In the genomic region with DNA sequence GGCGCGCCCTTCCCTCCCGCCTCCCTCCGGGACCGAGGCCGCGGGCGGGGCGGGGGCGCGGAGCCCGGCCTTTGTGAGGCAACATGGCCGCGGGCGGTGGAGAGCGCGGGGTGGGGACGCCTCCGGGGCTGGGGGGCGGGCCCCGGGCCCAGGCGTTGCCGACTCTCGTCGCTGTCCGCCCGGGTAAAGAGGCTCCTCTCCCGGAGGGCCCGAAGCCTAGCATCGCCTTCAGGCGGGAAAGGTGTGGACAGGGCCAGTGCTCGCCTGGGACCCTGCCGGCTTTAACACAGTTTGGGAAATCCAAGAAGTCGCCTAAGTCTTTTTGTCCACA, we compare ENCODE assay signal across 8 cellular contexts. TPM values are rescaled to one million over a fixed set of nuclear protein-coding genes. Genes with fewer than 3 reads are reported as not detected.
DNase-seq lines count a peak whose midpoint lies in the region; ATAC-seq and TF ChIP-seq lines count a peak whose summit lies in the region.

No MANE protein-coding gene starts in this region.

- H3K4me1 ChIP-seq in foreskin keratinocyte (no peaks in the 10 kb centered on the region), osteoblast (ENCODE audit: insufficient read depth, low read length) (peaks cover 18% of the 10 kb centered on the region), testis (peaks cover 37% of the 10 kb centered on the region)

- DNase-seq in ACHN (peak; percentile 67), NOMO-1 treated with dmso at 0.1 percent for 144 hours (lab: John Stamatoyannopoulos, UW; ENCODE audit: unreplicated experiment) (peak; percentile 28), activated gamma-delta T cell (lab: John Stamatoyannopoulos, UW) (peak; percentile 67), foreskin keratinocyte (peak in 1 of 2 donors; percentile 4), osteoblast (ENCODE audit: insufficient read length, low spot score, missing footprints) (peak; percentile 96), testis (peak; percentile 64)

- in situ Hi-C loops in ACHN (cut with HindIII; ENCODE audit: low pct_ligation_motif_present, low pct_unique_long_range_greater_than_20kb, low sequenced_read_pairs): no loop called here

- 1 to 7% methylated on average over 2 to 18 of the region's 34 CpGs for WGBS in testis, 2 donors

- H3K27ac ChIP-seq in foreskin keratinocyte (peak overlapping the region; percentile 76), osteoblast (ENCODE audit: low read depth, low read length) (peak overlapping the region; percentile 81), testis (peak overlapping the region; percentile 72 to 94)

- TF ChIP-seq POLR2A in testis (IDR thresholded peaks at IDR 0.05): no peak

- H3K36me3 ChIP-seq in osteoblast (ENCODE audit: insufficient read depth, low read length) (no peaks in the 10 kb centered on the region), testis (ENCODE audit: low read depth, missing control alignments) (no peaks in the 10 kb centered on the region)

- intact Hi-C loops in testis (cut with DNase I; ENCODE audit: low total_unique reads): no loop called here

- peak; percentile 74 for ATAC-seq in GM18502 (IDR thresholded peaks at IDR 0.05; ENCODE audit: poor library complexity, unreplicated experiment)
- peak; percentile 54 for ATAC-seq in HG02970 (IDR thresholded peaks at IDR 0.05; ENCODE audit: low FRiP score, unreplicated experiment)
- ATAC-seq in foreskin keratinocyte: peak; percentile 35

- no peaks in the 10 kb centered on the region for H3K9me3 ChIP-seq in osteoblast (ENCODE audit: low read depth, low read length)
- no peaks in the 10 kb centered on the region for H3K9me3 ChIP-seq in testis

- H3K4me3 ChIP-seq in osteoblast (ENCODE audit: insufficient read depth, low read length): peak overlapping the region; percentile 96
- peak overlapping the region; percentile 80 to 95 for H3K4me3 ChIP-seq in testis

- H2AFZ ChIP-seq in osteoblast (ENCODE audit: low read length): peak overlapping the region; percentile 69

- TF ChIP-seq CTCF in foreskin keratinocyte (conservative IDR thresholded peaks at IDR 0.05) (no peak), osteoblast (IDR thresholded peaks at IDR 0.05; ENCODE audit: extremely low read depth, low read depth, low read length) (no peak), testis (IDR thresholded peaks at IDR 0.05) (no peak)

- H3K27me3 ChIP-seq in foreskin keratinocyte (no peaks in the 10 kb centered on the region), osteoblast (ENCODE audit: insufficient read depth, low read length) (no peaks in the 10 kb centered on the region), testis (no peaks in the 10 kb centered on the region)

- H3K79me2 ChIP-seq in osteoblast (ENCODE audit: insufficient read depth, low read length): peaks cover 49% of the 10 kb centered on the region

- peak overlapping the region; percentile 100 for H3K4me2 ChIP-seq in osteoblast (ENCODE audit: insufficient read depth, low read length)

- peaks cover 40% of the 10 kb centered on the region for H4K20me1 ChIP-seq in osteoblast (ENCODE audit: insufficient read depth, low read length)

RNA-seq across cellular contexts. Expression of a gene that starts 0.4 kb away (rescaled TPM):
- total RNA-seq in foreskin keratinocyte (30.4 and 31.7 TPM in 2 replicates), osteoblast (25.9 and 44.2 TPM in 2 replicates), testis (10 to 100 TPM; 64.8 to 83.7 TPM)
- polyA plus RNA-seq in foreskin keratinocyte (13.5 and 13.7 TPM in 2 replicates), testis (ENCODE audit: insufficient read depth, low read depth, low replicate concordance) (44.4 TPM)

RNA-seq across cellular contexts. Expression of a gene that starts 35.5 kb away (rescaled TPM):
- total RNA-seq in foreskin keratinocyte (319 and 387 TPM in 2 replicates), osteoblast (78.4 and 85.8 TPM in 2 replicates), testis (100 to 1,000 TPM; 284 to 318 TPM)
- polyA plus RNA-seq in foreskin keratinocyte (374 and 452 TPM in 2 replicates), testis (ENCODE audit: insufficient read depth, low read depth, low replicate concordance) (247 TPM)

RNA-seq across cellular contexts. Expression of a gene that starts 36.6 kb away (rescaled TPM):
- total RNA-seq in foreskin keratinocyte (41.2 and 49.5 TPM in 2 replicates), osteoblast (35.9 and 43.8 TPM in 2 replicates), testis (100 to 1,000 TPM in 1 of 2 donors, 10 to 100 TPM in 1; 97.2 to 122 TPM)
- polyA plus RNA-seq in foreskin keratinocyte (43.7 and 48.2 TPM in 2 replicates), testis (ENCODE audit: insufficient read depth, low read depth, low replicate concordance) (82.7 TPM)

RNA-seq across cellular contexts. Expression of a gene that starts 51.2 kb away (rescaled TPM):
- total RNA-seq in foreskin keratinocyte (23.1 and 28.9 TPM in 2 replicates), osteoblast (9.8 and 11.8 TPM in 2 replicates), testis (10 to 100 TPM; 40.9 to 44.0 TPM)
- polyA plus RNA-seq in foreskin keratinocyte (34.4 and 41.0 TPM in 2 replicates), testis (ENCODE audit: insufficient read depth, low read depth, low replicate concordance) (34.0 TPM)

RNA-seq across cellular contexts. Expression of a gene that starts 59.5 kb away (rescaled TPM):
- total RNA-seq in foreskin keratinocyte (18.8 and 22.4 TPM in 2 replicates), osteoblast (41.8 and 43.8 TPM in 2 replicates), testis (10 to 100 TPM; 13.5 to 21.5 TPM)
- polyA plus RNA-seq in foreskin keratinocyte (15.0 and 15.2 TPM in 2 replicates), testis (ENCODE audit: insufficient read depth, low read depth, low replicate concordance) (19.0 TPM)
